In genomic region chr4:173509031-173510001, GRCh38 we compare ENCODE assay signal across 9 cellular contexts. TPM values are rescaled to one million over a fixed set of nuclear protein-coding genes. Genes with fewer than 3 reads are reported as not detected.
DNase-seq lines count a peak whose midpoint lies in the region; ATAC-seq and TF ChIP-seq lines count a peak whose summit lies in the region.
"Had no signal": no experiment of that assay in that cellular context is flagged by ENCODE, and none has a peak within 500 bp of the region (broad histone marks: within the 10 kb centered on the region; RNA-seq: fewer than 3 reads in every experiment).

No MANE protein-coding gene starts in this region.

- H2BK120ac ChIP-seq in IMR-90 (ENCODE audit: low read depth, low read length) = no peak overlapping the region; the same call in 1 of the 2 replicates

- no peaks in the 10 kb centered on the region for H3K36me3 ChIP-seq in IMR-90 (ENCODE audit: control insufficient read depth, insufficient read depth, low read length)
- H3K36me3 ChIP-seq: BLaER1 treated with 17β-estradiol and CSF1 and Interleukin-3, amounts not matched to agents 10 nM and 100 nM had no signal

- H4K5ac ChIP-seq in IMR-90 (ENCODE audit: low read depth, low read length) = no peak overlapping the region; the same call in 1 of the 2 replicates

- peaks cover 16% of the 10 kb centered on the region for H3K36me3 Mint-ChIP-seq in activated CD4-positive, alpha-beta T cell treated with anti-CD3 and anti-CD28 coated beads, Interleukin-2, amount 10 ng/mL, durations not matched to agents 7 days and 5 days (ENCODE audit: low read depth)
- H3K36me3 Mint-ChIP-seq in neural crest cell (ENCODE audit: low read depth) = peaks cover 15% of the 10 kb centered on the region

- dilution Hi-C loops in IMR-90 (cut with HindIII; ENCODE audit: low sequenced_read_pairs, unreplicated experiment) = no loop called here

- 25% methylated on average over 22 of the region's 72 CpGs; no CpG with 5 or more reads in 1 of the 2 experiments for WGBS in IMR-90 (ENCODE audit: extremely low coverage in 2 of 2, insufficient read length in 1 of 2), 2 experiments

- no peaks in the 10 kb centered on the region for H3K4me1 ChIP-seq in IMR-90 (ENCODE audit: control insufficient read depth, insufficient read depth, low read length)

- H3K4me1 Mint-ChIP-seq in activated CD4-positive, alpha-beta T cell treated with anti-CD3 and anti-CD28 coated beads, Interleukin-2, amount 10 ng/mL, durations not matched to agents 7 days and 5 days = peaks cover 30% of the 10 kb centered on the region
- peaks cover 27% of the 10 kb centered on the region for H3K4me1 Mint-ChIP-seq in neural crest cell

- no peak overlapping the region for H2BK5ac ChIP-seq in IMR-90 (ENCODE audit: low read depth, low read length, poor library complexity, severe bottlenecking)

- no peak overlapping the region for H2AK9ac ChIP-seq in IMR-90 (replicated peaks; ENCODE audit: low read depth, low read length, poor library complexity)

- POLR2A ChIA-PET in activated CD4-positive, alpha-beta T cell treated with anti-CD3 and anti-CD28 coated beads, Interleukin-2, amount 10 ng/mL, durations not matched to agents 7 days and 5 days (lab: Charles Lee) = no interaction called here
- POLR2A ChIA-PET in IMR-90 (lab: Charles Lee; ENCODE audit: unreplicated experiment) = interaction anchor here (0.7 kb wide), 1 partner anchor 89 kb away, joined by 3 read pairs; no protein-coding TSS in a partner anchor

- BruUV-seq in IMR-90 (replicated peaks; lab: Mats Ljungman, UMichigan) = no TSS peak

- H3K9me1 ChIP-seq in IMR-90 (ENCODE audit: insufficient read depth, low read length) = no peaks in the 10 kb centered on the region

- H3K4ac ChIP-seq in IMR-90 (ENCODE audit: low read depth, low read length) = no peak overlapping the region

- TF ChIP-seq RAD21 in IMR-90 (IDR thresholded peaks at IDR 0.05; ENCODE audit: low read length) = no peak

- no peak overlapping the region for H2BK20ac ChIP-seq in IMR-90 (ENCODE audit: low read depth, low read length)

- H3K27ac Mint-ChIP-seq in activated CD4-positive, alpha-beta T cell treated with anti-CD3 and anti-CD28 coated beads, Interleukin-2, amount 10 ng/mL, durations not matched to agents 7 days and 5 days = no peak overlapping the region
- no peak overlapping the region for H3K27ac Mint-ChIP-seq in neural crest cell (ENCODE audit: unreplicated experiment)

- no peak overlapping the region for H3K56ac ChIP-seq in IMR-90 (ENCODE audit: extremely low read depth, insufficient read depth, low read length)

- CTCF ChIA-PET in activated CD4-positive, alpha-beta T cell treated with anti-CD3 and anti-CD28 coated beads, Interleukin-2, amount 10 ng/mL, durations not matched to agents 7 days and 5 days (lab: Charles Lee) = interaction anchor here (2.4 kb wide), 1 partner anchor 15 kb away, joined by 6 read pairs; no protein-coding TSS in a partner anchor
- CTCF ChIA-PET in IMR-90 (lab: Yijun Ruan, JAX) = interaction anchor here (1.2 to 1.3 kb wide), 2 partner anchors 88 kb away, joined by 3 to 6 read pairs; no protein-coding TSS in a partner anchor

- intact Hi-C loops in IMR-90 (cut with micrococcal nuclease) = no loop called here

- in situ Hi-C loops in IMR-90 (cut with MboI; ENCODE audit: low sequenced_read_pairs) = loop anchor here (10.0 to 25.0 kb wide), 3 partner anchors 475 to 803 kb away; no protein-coding TSS in a partner anchor

- no peaks in the 10 kb centered on the region for H4K20me1 ChIP-seq in IMR-90 (ENCODE audit: insufficient read depth, low read length)
- H4K20me1 ChIP-seq: BLaER1 treated with 17β-estradiol and CSF1 and Interleukin-3, amounts not matched to agents 10 nM and 100 nM had no signal

- peaks cover 3% of the 10 kb centered on the region for H3K9me3 Mint-ChIP-seq in activated CD4-positive, alpha-beta T cell treated with anti-CD3 and anti-CD28 coated beads, Interleukin-2, amount 10 ng/mL, durations not matched to agents 7 days and 5 days
- H3K9me3 Mint-ChIP-seq in neural crest cell = no peaks in the 10 kb centered on the region

- TF ChIP-seq CTCF in IMR-90 (conservative IDR thresholded peaks at IDR 0.05; ENCODE audit: low read depth, low read length) = no peak
- TF ChIP-seq CTCF in epithelial cell of proximal tubule (conservative IDR thresholded peaks at IDR 0.05; ENCODE audit: low read depth, low read length) = no peak
- no peak for TF ChIP-seq CTCF in neural crest cell (conservative IDR thresholded peaks at IDR 0.05)

- peaks cover 11% of the 10 kb centered on the region; the same call in 1 of the 2 replicates for H3K9me3 ChIP-seq in IMR-90 (ENCODE audit: control insufficient read depth, insufficient read depth, low read length)

- H3K27ac ChIP-seq in IMR-90 (ENCODE audit: insufficient read depth, low read length) = no peak overlapping the region
- H3K27ac ChIP-seq: BLaER1 treated with 17β-estradiol and CSF1 and Interleukin-3, amounts not matched to agents 10 nM and 100 nM had no signal

- H4K91ac ChIP-seq in IMR-90 (ENCODE audit: insufficient read depth, low read depth, low read length) = no peak overlapping the region

- no peak overlapping the region for H3K18ac ChIP-seq in IMR-90 (ENCODE audit: low read depth, low read length)

- H2AK5ac ChIP-seq in IMR-90 (ENCODE audit: low read depth, low read length) = no peak overlapping the region

- H3K4me3 ChIP-seq in IMR-90 (ENCODE audit: insufficient read depth, low read depth, low read length) (peak overlapping the region; percentile 28; the same call in 1 of the 2 replicates), epithelial cell of proximal tubule (ENCODE audit: low read depth, low read length) (peak overlapping the region; percentile 53)
- H3K4me3 ChIP-seq: BLaER1 treated with 17β-estradiol and CSF1 and Interleukin-3, amounts not matched to agents 10 nM and 100 nM had no signal

- no peak for DNase-seq in activated CD4-positive, alpha-beta T cell treated with anti-CD3 and anti-CD28 coated beads, Interleukin-2, amount 10 ng/mL, durations not matched to agents 7 days and 5 days
- no peak for DNase-seq in activated CD4-positive, alpha-beta T cell treated with anti-CD3 and anti-CD28 coated beads for 1 hour
- no peak for DNase-seq in IMR-90
- DNase-seq in epithelial cell of proximal tubule (ENCODE audit: low read depth) = no peak
- DNase-seq in neural crest cell (ENCODE audit: low read depth, low spot score) = peak; percentile 34
- DNase-seq in NCI-H2107 (lab: John Stamatoyannopoulos, UW) = no peak
- no peak for DNase-seq in HT-29 (ENCODE audit: low spot score)

- H3K4me3 Mint-ChIP-seq in activated CD4-positive, alpha-beta T cell treated with anti-CD3 and anti-CD28 coated beads, Interleukin-2, amount 10 ng/mL, durations not matched to agents 7 days and 5 days = peak overlapping the region; percentile 51
- H3K4me3 Mint-ChIP-seq in neural crest cell = peak overlapping the region; percentile 80

- H4K8ac ChIP-seq in IMR-90 (ENCODE audit: low read depth in 2 of 2, low read length in 2 of 2) = no peak overlapping the region

- H3K27me3 Mint-ChIP-seq in activated CD4-positive, alpha-beta T cell treated with anti-CD3 and anti-CD28 coated beads, Interleukin-2, amount 10 ng/mL, durations not matched to agents 7 days and 5 days = peaks cover 95% of the 10 kb centered on the region
- peaks cover 100% of the 10 kb centered on the region for H3K27me3 Mint-ChIP-seq in neural crest cell (ENCODE audit: low read depth)

- no peaks in the 10 kb centered on the region for H3K79me1 ChIP-seq in IMR-90 (ENCODE audit: low read depth in 1 of 2, low read length in 2 of 2)

- no peak for TF ChIP-seq POLR2A in IMR-90 (IDR thresholded peaks at IDR 0.05; ENCODE audit: low read depth, low read length)

- H3K4me2 ChIP-seq in IMR-90 (ENCODE audit: low read depth, low read length) = no peak overlapping the region
- H3K4me2 ChIP-seq: BLaER1 treated with 17β-estradiol and CSF1 and Interleukin-3, amounts not matched to agents 10 nM and 100 nM had no signal

- no peak overlapping the region for H3K14ac ChIP-seq in IMR-90 (replicated peaks; ENCODE audit: low read depth, low read length)

- ATAC-seq in IMR-90 (ENCODE audit: low read depth) (no peak), HG02840 (IDR thresholded peaks at IDR 0.05; ENCODE audit: low FRiP score, unreplicated experiment) (no peak)

- H3K9ac ChIP-seq in IMR-90 (ENCODE audit: low read depth, low read length) = no peak overlapping the region
- H3K9ac ChIP-seq: BLaER1 treated with 17β-estradiol and CSF1 and Interleukin-3, amounts not matched to agents 10 nM and 100 nM had no signal

- H3K27me3 ChIP-seq in IMR-90 (ENCODE audit: control insufficient read depth, insufficient read depth, low read length) = peaks cover 71% of the 10 kb centered on the region

- H3K23ac ChIP-seq in IMR-90 (ENCODE audit: low read depth, low read length) = no peak overlapping the region

- H2BK15ac ChIP-seq in IMR-90 (ENCODE audit: low read depth, low read length) = no peak overlapping the region

- peak overlapping the region; percentile 86 for H2AFZ ChIP-seq in IMR-90 (replicated peaks; ENCODE audit: low read length, poor library complexity)

TF ChIP-seq in IMR-90, 13 proteins besides CTCF, POLR2A, EP300 and RAD21 (continues in another document):
- TF ChIP-seq MXI1 (IDR thresholded peaks at IDR 0.05; ENCODE audit: borderline replicate concordance, low read depth, low read length) (no peak), FOS (IDR thresholded peaks at IDR 0.05; ENCODE audit: low read depth, low read length) (no peak), MAFK (IDR thresholded peaks at IDR 0.05; ENCODE audit: low read depth, low read length) (no peak), RCOR1 (IDR thresholded peaks at IDR 0.05; ENCODE audit: insufficient replicate concordance, low read length) (no peak), NFE2L2 (IDR thresholded peaks at IDR 0.05; ENCODE audit: low read depth, low read length) (no peak), CEBPB (IDR thresholded peaks at IDR 0.05; ENCODE audit: low read depth, low read length) (no peak)
- TF ChIP-seq, protein P1, sequence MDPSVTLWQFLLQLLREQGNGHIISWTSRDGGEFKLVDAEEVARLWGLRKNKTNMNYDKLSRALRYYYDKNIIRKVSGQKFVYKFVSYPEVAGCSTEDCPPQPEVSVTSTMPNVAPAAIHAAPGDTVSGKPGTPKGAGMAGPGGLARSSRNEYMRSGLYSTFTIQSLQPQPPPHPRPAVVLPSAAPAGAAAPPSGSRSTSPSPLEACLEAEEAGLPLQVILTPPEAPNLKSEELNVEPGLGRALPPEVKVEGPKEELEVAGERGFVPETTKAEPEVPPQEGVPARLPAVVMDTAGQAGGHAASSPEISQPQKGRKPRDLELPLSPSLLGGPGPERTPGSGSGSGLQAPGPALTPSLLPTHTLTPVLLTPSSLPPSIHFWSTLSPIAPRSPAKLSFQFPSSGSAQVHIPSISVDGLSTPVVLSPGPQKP (IDR thresholded peaks at IDR 0.05; ENCODE audit: borderline replicate concordance, low read depth, low read length) = no peak

RNA-seq across cellular contexts. Expression of gene HAND2, which starts 20.7 kb away (rescaled TPM):
- total RNA-seq in activated CD4-positive, alpha-beta T cell treated with anti-CD3 and anti-CD28 coated beads, Interleukin-2, amount 10 ng/mL, durations not matched to agents 7 days and 5 days = not detected
- 0.36 and 0.56 TPM in 2 replicates for total RNA-seq in IMR-90 (2012; rRNA removed)
- 0.67 and 0.97 TPM in 2 replicates for polyA plus RNA-seq in IMR-90 (2012; rRNA removed)
- 0.71 and 1.9 TPM in 2 replicates for polyA plus RNA-seq in IMR-90 (2012; cell fraction: cytosol; rRNA removed)
- polyA plus RNA-seq in IMR-90 (2012; cell fraction: nucleus; rRNA removed; ENCODE audit: low replicate concordance) = 0.57 and 1.4 TPM in 2 replicates
- total RNA-seq in epithelial cell of proximal tubule = not detected in 2 replicates
- not detected in 2 replicates for total RNA-seq in neural crest cell
- total RNA-seq in HT-29 (2014; rRNA removed; shearing (Covaris generic)) = not detected in 2 replicates
